28 cellular contexts compared by ENCODE assay signal in the genomic region with DNA sequence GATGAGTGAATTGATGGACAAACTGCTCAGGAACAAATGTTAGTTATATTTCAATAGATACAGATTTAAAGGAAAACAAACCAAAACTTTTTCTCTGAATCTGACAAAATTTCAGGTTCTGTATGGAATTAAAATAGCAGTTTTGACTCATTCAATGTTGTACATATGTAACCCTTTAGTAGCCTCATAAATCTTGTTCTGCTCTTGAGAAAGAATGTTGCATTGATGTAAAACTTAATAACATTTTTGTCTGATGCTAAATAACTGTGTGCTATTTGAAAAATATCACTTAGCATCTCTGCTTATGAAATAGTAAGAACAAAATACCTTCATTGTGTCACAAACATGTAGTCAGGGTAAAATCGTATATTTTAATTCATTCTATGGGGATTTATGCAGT.
"Had no signal": no experiment of that assay in that cellular context is flagged by ENCODE, and none has a peak within 500 bp of the region (broad histone marks: within the 10 kb centered on the region; RNA-seq: fewer than 3 reads in every experiment).

No MANE protein-coding gene starts in this region.

- H3K27ac ChIP-seq: coronary artery, esophagus squamous epithelium, neutrophil, pancreas, testis, tibial artery had no signal

- H3K9me3 ChIP-seq: esophagus squamous epithelium, mucosa of descending colon, neutrophil, pancreas, right lobe of liver, testis, tibial artery had no signal

- H3K4me3 ChIP-seq: coronary artery, esophagus squamous epithelium, lung, mucosa of descending colon, pancreas, right lobe of liver, testis, tibial artery had no signal

- H3K27me3 Mint-ChIP-seq: memory B cell; naive B cell; natural killer cell treated with Interleukin-12 subunit alpha and Interleukin-12 subunit beta and Interleukin-15 and Interleukin-18, amount 100 ng/mL, for 72 hours; progenitor cell of endocrine pancreas; stimulated activated naive CD8-positive, alpha-beta T cell treated with anti-CD3 and anti-CD28 coated beads, Interleukin-15, amount 100 ng/mL, for 72 hours; type B pancreatic cell had no signal

- H3K27me3 ChIP-seq: esophagus squamous epithelium, neutrophil, pancreas, right lobe of liver, testis, tibial artery had no signal

- H3K4me1 Mint-ChIP-seq: memory B cell; mesothelial cell of epicardium; naive B cell; stimulated activated naive CD8-positive, alpha-beta T cell treated with anti-CD3 and anti-CD28 coated beads, Interleukin-15, amount 100 ng/mL, for 72 hours had no signal

- H3K27ac Mint-ChIP-seq: memory B cell; mesothelial cell of epicardium; naive B cell; natural killer cell treated with Interleukin-12 subunit alpha and Interleukin-12 subunit beta and Interleukin-15 and Interleukin-18, amount 100 ng/mL, for 72 hours; progenitor cell of endocrine pancreas; stimulated activated naive CD8-positive, alpha-beta T cell treated with anti-CD3 and anti-CD28 coated beads, Interleukin-15, amount 100 ng/mL, for 72 hours; type B pancreatic cell had no signal

- FAIRE-seq: endothelial cell of umbilical vein, keratinocyte, pancreas had no signal

- H3K4me1 ChIP-seq: esophagus squamous epithelium, pancreas, testis had no signal

- H3K4me3 Mint-ChIP-seq: memory B cell; mesothelial cell of epicardium; naive B cell; natural killer cell treated with Interleukin-12 subunit alpha and Interleukin-12 subunit beta and Interleukin-15 and Interleukin-18, amount 100 ng/mL, for 72 hours; neural crest cell; stimulated activated naive CD8-positive, alpha-beta T cell treated with anti-CD3 and anti-CD28 coated beads, Interleukin-15, amount 100 ng/mL, for 72 hours; type B pancreatic cell had no signal

- H3K36me3 Mint-ChIP-seq: memory B cell; mesothelial cell of epicardium; naive B cell; natural killer cell treated with Interleukin-12 subunit alpha and Interleukin-12 subunit beta and Interleukin-15 and Interleukin-18, amount 100 ng/mL, for 72 hours; type B pancreatic cell had no signal

- DNase-seq: dermis blood vessel endothelial cell; effector memory CD4-positive, alpha-beta T cell; esophagus squamous epithelium; foreskin melanocyte; glutamatergic neuron; mucosa of descending colon; naive B cell; pancreas; right lobe of liver; small intestine; stimulated activated CD4-positive, alpha-beta T cell treated with anti-CD3 and anti-CD28 coated beads, Interleukin-15, amount 100 ng/mL, for 24 hours; stimulated activated CD4-positive, alpha-beta T cell treated with anti-CD3 and anti-CD28 coated beads, Interleukin-4, amount 100 ng/mL, for 1 hour; stimulated activated CD8-positive, alpha-beta memory T cell treated with anti-CD3 and anti-CD28 coated beads, Interleukin-4, amount 100 ng/mL, for 48 hours; stimulated activated naive CD4-positive, alpha-beta T cell; stimulated activated naive CD8-positive, alpha-beta T cell treated with anti-CD3 and anti-CD28 coated beads, Interleukin-15, amount 100 ng/mL, for 72 hours; testis; tibial artery had no signal

- ATAC-seq: mucosa of descending colon; natural killer cell treated with Interleukin-12 subunit alpha and Interleukin-12 subunit beta and Interleukin-15 and Interleukin-18, amount 100 ng/mL, for 72 hours; stimulated activated naive CD8-positive, alpha-beta T cell treated with anti-CD3 and anti-CD28 coated beads, Interleukin-15, amount 100 ng/mL, for 72 hours had no signal

- H3K9me3 Mint-ChIP-seq: mesothelial cell of epicardium, naive B cell, type B pancreatic cell had no signal

- H3K36me3 ChIP-seq: esophagus squamous epithelium, neutrophil, pancreas, right lobe of liver, tibial artery had no signal
